In genomic region chr11:86182976-86183584, GRCh38 we compare ENCODE assay signal across 9 cellular contexts.
DNase-seq lines count a peak whose midpoint lies in the region; ATAC-seq, FAIRE-seq and TF ChIP-seq lines count a peak whose summit lies in the region.
"Had no signal": no experiment of that assay in that cellular context is flagged by ENCODE, and none has a peak within 500 bp of the region (broad histone marks: within the 10 kb centered on the region; RNA-seq: fewer than 3 reads in every experiment).

No MANE protein-coding gene starts in this region.

- H3K4me1 ChIP-seq in A549 (peaks cover 11% of the 10 kb centered on the region), left lung (peaks cover 0 to 33% of the 10 kb centered on the region in 2 donors)

- peak overlapping the region; percentile 34; the same call in 1 of the 3 replicates for H3K4me2 ChIP-seq in A549

- H3K27me3 ChIP-seq in left lung, result no peaks in the 10 kb centered on the region

- CTCF ChIA-PET in A549 (lab: Yijun Ruan, JAX), result no interaction called here

- H3K9me3 ChIP-seq in A549 (no peaks in the 10 kb centered on the region), left lung (no peaks in the 10 kb centered on the region)

- WGBS in A549 (ENCODE audit: missing lambda C conversion rate), result 42% methylated on average over 8 of the region's 8 CpGs

- FAIRE-seq in A549 (lab: Jason Lieb, UNC) (no peak), GM19239 (lab: Jason Lieb, UNC) (peak; percentile 53)
- FAIRE-seq: G401.6 had no signal

- no peak for TF ChIP-seq EP300 in A549 (IDR thresholded peaks at IDR 0.05)

- POLR2A ChIA-PET in A549 (lab: Yijun Ruan, JAX), result no interaction called here

- no peak for TF ChIP-seq POLR2A in A549 (IDR thresholded peaks at IDR 0.05; ENCODE audit: low read length)

- ATAC-seq in A549 (peak in 1 of 2 experiments; percentile 69; a peak in 2 of 6 replicates), HG03354 (IDR thresholded peaks at IDR 0.05; ENCODE audit: poor library complexity, severe bottlenecking, unreplicated experiment) (peak; percentile 86), left lung (peak; percentile 42)

- TF ChIP-seq RAD21 in A549 (conservative IDR thresholded peaks at IDR 0.05 in 1 of 2, IDR thresholded peaks at IDR 0.05 in 1 of 2), result no peak

- intact Hi-C loops in left lung (cut with DNase I), result no loop called here

- TF ChIP-seq CTCF in A549 (IDR thresholded peaks at IDR 0.05), result no peak
- no peak for TF ChIP-seq CTCF in left lung (IDR thresholded peaks at IDR 0.05)

- H3K27ac ChIP-seq in A549 (peak overlapping the region; percentile 14 to 53; a peak in 2 of 6 replicates), left lung (no peak overlapping the region)

- no peak overlapping the region for H3K4me3 ChIP-seq in A549
- H3K4me3 ChIP-seq in left lung, result no peak overlapping the region

- DNase-seq in A549 (ENCODE audit: low read depth in 1 of 2, low spot score in 1 of 2) (peak in 1 of 2 experiments; percentile 56), GM19239 (ENCODE audit: insufficient read length, low spot score) (no peak), left lung (no peak), NCI-H2227 (lab: John Stamatoyannopoulos, UW; ENCODE audit: unreplicated experiment) (no peak), medulla oblongata (ENCODE audit: extremely low spot score) (no peak), nucleus accumbens (lab: John Stamatoyannopoulos, UW) (no peak)
- DNase-seq in activated CD4-positive, alpha-beta T cell treated with anti-CD3 and anti-CD28 coated beads for 4 hours, result peak; percentile 36 to 39

- no peaks in the 10 kb centered on the region for H3K36me3 ChIP-seq in left lung

TF ChIP-seq in A549, 52 proteins besides CTCF, POLR2A, EP300 and RAD21:
- TF ChIP-seq MAFK (IDR thresholded peaks at IDR 0.05; ENCODE audit: partially characterized antibody) (peak; percentile 7), MAZ (IDR thresholded peaks at IDR 0.05; ENCODE audit: borderline replicate concordance, low read depth, low read length) (no peak), ZNF302 (CRISPR knock-in tag; IDR thresholded peaks at IDR 0.05) (no peak)

Comparison
In these comparisons a context has a peak if more than half of its experiments do, and no peak if none do; other contexts are left out.
1. DNase-seq: peak in activated CD4-positive, alpha-beta T cell treated with anti-CD3 and anti-CD28 coated beads for 4 hours (2 of 2); none in GM19239 (single experiment), left lung (0 of 2), NCI-H2227 (single experiment), medulla oblongata (single experiment) and nucleus accumbens (0 of 56).
2. H3K27ac ChIP-seq: peak in A549 (2 of 2); none in left lung (0 of 2).